ENCODE assay signal across 26 cellular contexts in genomic region chr1:60849401-60849800, GRCh38.
"Had no signal": no experiment of that assay in that cellular context is flagged by ENCODE, and none has a peak within 500 bp of the region (broad histone marks: within the 10 kb centered on the region; RNA-seq: fewer than 3 reads in every experiment).

No MANE protein-coding gene starts in this region.

- ATAC-seq: esophagus mucosa; gastrocnemius medialis; heart left ventricle; left ventricle myocardium superior; lower lobe of right lung; naive thymus-derived CD8-positive, alpha-beta T cell; psoas muscle; right cardiac atrium; stimulated activated effector memory CD8-positive, alpha-beta T cell treated with anti-CD3 and anti-CD28 coated beads, Interleukin-12 subunit alpha, Interleukin-12 subunit beta, amount 100 ng/mL, for 72 hours had no signal

- H3K4me3 ChIP-seq: dorsolateral prefrontal cortex, gastrocnemius medialis, heart left ventricle, hepatocyte, lower lobe of right lung, ovary, psoas muscle, sigmoid colon, stomach, thyroid gland had no signal

- H2AFZ ChIP-seq: hepatocyte had no signal

- H3K27me3 Mint-ChIP-seq: type B pancreatic cell had no signal

- H3K27me3 ChIP-seq: dorsolateral prefrontal cortex, gastrocnemius medialis, heart left ventricle, hepatocyte, ovary, sigmoid colon, stomach, thyroid gland had no signal

- DNase-seq: dorsolateral prefrontal cortex; effector CD4-positive, alpha-beta T cell; foreskin fibroblast; gastrocnemius medialis; heart left ventricle; left ventricle myocardium superior; lower lobe of right lung; naive thymus-derived CD8-positive, alpha-beta T cell; nephron progenitor cell; occipital lobe; ovary; posterior cingulate gyrus; psoas muscle; right cardiac atrium; sigmoid colon; stimulated activated CD4-positive, alpha-beta T cell treated with anti-CD3 and anti-CD28 coated beads, Interleukin-2, amount 100 ng/mL, for 24 hours; stimulated activated CD4-positive, alpha-beta T cell treated with anti-CD3 and anti-CD28 coated beads, Interleukin-4, amount 100 ng/mL, for 24 hours; stimulated activated naive CD4-positive, alpha-beta T cell treated with Interleukin-2 at 50 U/mL for 16 hours; stomach; thyroid gland had no signal

- H3K4me3 Mint-ChIP-seq: naive thymus-derived CD8-positive, alpha-beta T cell; nephron progenitor cell; stimulated activated effector memory CD8-positive, alpha-beta T cell treated with anti-CD3 and anti-CD28 coated beads, Interleukin-12 subunit alpha, Interleukin-12 subunit beta, amount 100 ng/mL, for 72 hours; type B pancreatic cell had no signal

- FAIRE-seq: keratinocyte had no signal

- H3K9me3 ChIP-seq: gastrocnemius medialis, ovary, psoas muscle, thyroid gland had no signal

- H3K27ac ChIP-seq: dorsolateral prefrontal cortex, epithelial cell of prostate, gastrocnemius medialis, heart left ventricle, hepatocyte, lower lobe of right lung, ovary, psoas muscle, sigmoid colon, stomach, thyroid gland had no signal

- H3K4me2 ChIP-seq: hepatocyte had no signal

- H3K36me3 ChIP-seq: gastrocnemius medialis, heart left ventricle, lower lobe of right lung, ovary, sigmoid colon, stomach, thyroid gland had no signal

- H3K79me2 ChIP-seq: hepatocyte had no signal

- H3K4me1 Mint-ChIP-seq: naive thymus-derived CD8-positive, alpha-beta T cell; nephron progenitor cell; stimulated activated effector memory CD8-positive, alpha-beta T cell treated with anti-CD3 and anti-CD28 coated beads, Interleukin-12 subunit alpha, Interleukin-12 subunit beta, amount 100 ng/mL, for 72 hours had no signal

- H3K27ac Mint-ChIP-seq: naive thymus-derived CD8-positive, alpha-beta T cell; nephron progenitor cell; stimulated activated effector memory CD8-positive, alpha-beta T cell treated with anti-CD3 and anti-CD28 coated beads, Interleukin-12 subunit alpha, Interleukin-12 subunit beta, amount 100 ng/mL, for 72 hours had no signal

- H3K9me3 Mint-ChIP-seq: stimulated activated effector memory CD8-positive, alpha-beta T cell treated with anti-CD3 and anti-CD28 coated beads, Interleukin-12 subunit alpha, Interleukin-12 subunit beta, amount 100 ng/mL, for 72 hours had no signal

- H3K36me3 Mint-ChIP-seq: naive thymus-derived CD8-positive, alpha-beta T cell; stimulated activated effector memory CD8-positive, alpha-beta T cell treated with anti-CD3 and anti-CD28 coated beads, Interleukin-12 subunit alpha, Interleukin-12 subunit beta, amount 100 ng/mL, for 72 hours had no signal

- H3K4me1 ChIP-seq: gastrocnemius medialis, lower lobe of right lung, psoas muscle, stomach, thyroid gland had no signal
